In the genomic region with DNA sequence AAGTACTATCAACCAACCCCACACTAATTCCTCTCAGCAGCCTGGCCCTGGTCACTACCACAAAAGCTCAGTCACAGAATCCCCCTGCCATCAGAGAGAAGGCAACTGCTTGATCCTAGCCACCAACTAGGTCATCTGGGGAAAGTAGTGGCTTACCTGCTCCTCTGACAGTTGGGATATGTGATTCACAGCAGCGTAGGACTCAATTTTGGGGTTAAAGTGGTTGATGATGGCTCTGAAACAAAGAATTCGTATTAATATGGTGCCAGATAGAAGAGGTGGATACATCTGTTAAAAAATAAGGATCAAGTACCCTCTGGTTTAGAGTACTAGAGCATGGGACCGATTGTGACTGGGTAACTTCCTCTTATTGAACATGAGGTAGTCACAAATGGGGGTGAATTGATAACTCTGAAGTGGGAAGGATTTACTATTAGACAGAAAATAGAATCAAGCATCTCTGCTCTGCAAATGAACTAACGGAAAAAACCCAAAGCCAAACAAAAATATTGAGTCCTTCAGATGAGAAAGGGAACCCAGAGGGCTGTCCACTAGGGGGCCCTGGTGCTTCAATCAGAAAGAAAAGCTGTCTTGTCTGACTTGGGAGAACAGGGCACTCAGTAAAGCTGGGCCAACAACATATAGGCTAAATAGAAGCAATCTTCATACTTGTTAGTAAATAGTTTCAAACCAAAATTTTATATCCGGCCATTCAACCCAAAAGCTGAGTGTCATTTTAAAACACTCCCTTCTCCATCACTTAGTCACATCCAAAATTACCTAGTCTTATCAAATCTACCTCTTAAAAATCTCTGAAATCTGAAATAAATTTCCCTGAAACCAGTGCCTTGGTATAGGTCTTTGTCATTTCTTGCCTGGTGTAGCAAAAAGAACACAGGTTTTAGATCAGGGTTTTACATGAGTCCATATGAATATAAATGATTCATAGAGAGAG, we compare ENCODE assay signal across 7 cellular contexts. TPM values are rescaled to one million over a fixed set of nuclear protein-coding genes. Genes with fewer than 3 reads are reported as not detected.
DNase-seq lines count a peak whose midpoint lies in the region; ATAC-seq and TF ChIP-seq lines count a peak whose summit lies in the region.

No MANE protein-coding gene starts in this region.

- H3K36me3 ChIP-seq in PC-9 (ENCODE audit: low read depth): no peaks in the 10 kb centered on the region
- H3K36me3 ChIP-seq in neutrophil: no peaks in the 10 kb centered on the region

- no peaks in the 10 kb centered on the region for H3K9me2 ChIP-seq in PC-9 (ENCODE audit: insufficient read depth)

- CTCF ChIA-PET in PC-9 (lab: Charles Lee): interaction anchor here (0.6 to 0.9 kb wide), 2 partner anchors 121 to 352 kb away, joined by 3 to 5 read pairs; no protein-coding TSS in a partner anchor

- H3K79me2 ChIP-seq in PC-9 (ENCODE audit: low read depth): no peaks in the 10 kb centered on the region

- no peaks in the 10 kb centered on the region for H3K9me3 Mint-ChIP-seq in activated T-cell treated with anti-CD3 and anti-CD28 coated beads, Interleukin-2, amount 50 U/mL, for 4 hours

- H3F3A ChIP-seq in PC-9 (ENCODE audit: insufficient read depth, low read depth): no peaks in the 10 kb centered on the region

- POLR2A ChIA-PET in PC-9 (lab: Charles Lee; ENCODE audit: unreplicated experiment): interaction anchor here (0.6 kb wide), 1 partner anchor 11 kb away, joined by 3 read pairs; no protein-coding TSS in a partner anchor

- no peaks in the 10 kb centered on the region for H4K20me1 ChIP-seq in PC-9 (ENCODE audit: insufficient read depth)

- H3K4me1 Mint-ChIP-seq in activated T-cell treated with anti-CD3 and anti-CD28 coated beads, Interleukin-2, amount 50 U/mL, for 4 hours (ENCODE audit: low read depth): peaks cover 3% of the 10 kb centered on the region

- BruUV-seq in PC-9 (replicated peaks; lab: Mats Ljungman, UMichigan): no TSS peak

- DNase-seq in GM10266 (ENCODE audit: extremely low spot score) (peak; percentile 66), HS-5 (ENCODE audit: low read depth) (peak; percentile 22), PC-9 (peak; percentile 43 to 48), fibroblast of mammary gland (ENCODE audit: low read depth) (peak; percentile 79), substantia nigra (lab: John Stamatoyannopoulos, UW) (peak in 42 of 49 donors; percentile 3 to 88 (median 62))
- peak; percentile 63 for DNase-seq in activated T-cell treated with anti-CD3 and anti-CD28 coated beads, Interleukin-2, amount 50 U/mL, for 4 hours

- H3K4me3 Mint-ChIP-seq in activated T-cell treated with anti-CD3 and anti-CD28 coated beads, Interleukin-2, amount 50 U/mL, for 4 hours: no peak overlapping the region

- H3K27ac ChIP-seq in PC-9: no peak overlapping the region
- H3K27ac ChIP-seq in neutrophil: no peak overlapping the region
- H3K27ac ChIP-seq in substantia nigra (ENCODE audit: low read depth, low read length, poor library complexity, severe bottlenecking): no peak overlapping the region

- H3K27me3 ChIP-seq in PC-9 (ENCODE audit: insufficient read depth, low read depth) (no peaks in the 10 kb centered on the region), neutrophil (no peaks in the 10 kb centered on the region)

- H3K4me2 ChIP-seq in PC-9: no peak overlapping the region

- TF ChIP-seq CTCF in GM10266 (IDR thresholded peaks at IDR 0.05; ENCODE audit: control insufficient read depth, insufficient read depth, low read depth, missing control alignments) (peak; percentile 81), PC-9 (conservative IDR thresholded peaks at IDR 0.05) (peak; percentile 84), fibroblast of mammary gland (conservative IDR thresholded peaks at IDR 0.05; ENCODE audit: control insufficient read depth, insufficient read depth, low read depth, low read length) (peak; percentile 92), neutrophil (IDR thresholded peaks at IDR 0.05) (peak; percentile 42)

- peaks cover 18% of the 10 kb centered on the region for H3K36me3 Mint-ChIP-seq in activated T-cell treated with anti-CD3 and anti-CD28 coated beads, Interleukin-2, amount 50 U/mL, for 4 hours (ENCODE audit: insufficient read depth)

- no peaks in the 10 kb centered on the region for H3K27me3 Mint-ChIP-seq in activated T-cell treated with anti-CD3 and anti-CD28 coated beads, Interleukin-2, amount 50 U/mL, for 4 hours (ENCODE audit: low read depth)

- ATAC-seq in activated T-cell treated with anti-CD3 and anti-CD28 coated beads, Interleukin-2, amount 50 U/mL, for 4 hours: peak in 1 of 2 donors; percentile 50

- H3K9me3 ChIP-seq in PC-9 (ENCODE audit: insufficient read depth, low read depth): no peaks in the 10 kb centered on the region
- no peaks in the 10 kb centered on the region for H3K9me3 ChIP-seq in neutrophil

- no peak overlapping the region for H2AFZ ChIP-seq in PC-9

- intact Hi-C loops in PC-9 (cut with micrococcal nuclease; ENCODE audit: unreplicated experiment): loop anchor here (1.0 kb wide), 1 partner anchor 120 kb away; no protein-coding TSS in a partner anchor

- H3K4me1 ChIP-seq in PC-9 (replicated peaks; ENCODE audit: insufficient read depth) (no peaks in the 10 kb centered on the region), neutrophil (ENCODE audit: control insufficient read depth in 1 of 2, insufficient read depth in 1 of 2, low read depth in 1 of 2, low read length in 1 of 2) (no peaks in the 10 kb centered on the region)

- H3K4me3 ChIP-seq in PC-9 (no peak overlapping the region), fibroblast of mammary gland (ENCODE audit: control insufficient read depth, low read depth, low read length) (no peak overlapping the region), neutrophil (ENCODE audit: low read depth in 1 of 2, low read length in 1 of 2) (no peak overlapping the region)

RNA-seq across cellular contexts. Expression of a gene that starts 45.9 kb away (rescaled TPM):
- 4.0 and 5.1 TPM in 2 replicates for total RNA-seq in PC-9 (2021)
- total RNA-seq in activated T-cell treated with anti-CD3 and anti-CD28 coated beads, Interleukin-2, amount 50 U/mL, for 4 hours: under 1 TPM; 0.23 to 0.63 (median 0.37) TPM

Comparison
In these comparisons a context has a peak if more than half of its experiments do, and no peak if none do; other contexts are left out.
1. DNase-seq: peak in every context shown above with its lines; median percentile 79 in fibroblast of mammary gland; 66 in GM10266; 63 in activated T-cell treated with anti-CD3 and anti-CD28 coated beads, Interleukin-2, amount 50 U/mL, for 4 hours; 62 in substantia nigra; 46 in PC-9; 22 in HS-5.
2. CTCF ChIP-seq: peak in every context shown above with its lines; median percentile 92 in fibroblast of mammary gland; 84 in PC-9; 81 in GM10266; 42 in neutrophil.